15 cellular contexts compared by ENCODE assay signal in the genomic region with DNA sequence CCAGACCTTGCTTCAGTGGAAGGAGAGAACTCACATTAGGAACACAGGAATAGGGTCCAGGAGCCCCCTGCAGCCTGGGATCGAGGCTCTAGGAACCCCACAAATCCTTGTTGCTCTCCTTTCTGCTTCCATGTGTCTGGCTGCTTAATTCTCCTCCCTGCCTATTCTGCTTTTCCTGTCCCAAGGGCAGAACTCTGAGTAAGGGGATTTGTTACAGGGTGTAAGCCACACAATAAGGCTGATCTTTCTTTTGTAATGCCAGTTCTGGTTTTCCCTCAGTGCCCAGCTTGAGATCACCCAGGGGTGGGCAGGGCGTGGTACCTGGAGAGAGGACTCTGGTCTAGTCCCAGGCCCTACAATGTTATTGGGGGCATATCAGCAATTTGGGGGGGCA.
A peak's percentile ranks its signal among the peaks of the same experiment; 100 is the strongest.
DNase-seq lines count a peak whose midpoint lies in the region; ATAC-seq and TF ChIP-seq lines count a peak whose summit lies in the region.
"Had no signal": no experiment of that assay in that cellular context is flagged by ENCODE, and none has a peak within 500 bp of the region (broad histone marks: within the 10 kb centered on the region; RNA-seq: fewer than 3 reads in every experiment).

No MANE protein-coding gene starts in this region.

- peaks cover 17% of the 10 kb centered on the region for H3K4me1 ChIP-seq in right cardiac atrium (ENCODE audit: control insufficient read depth, insufficient read depth, low read length)
- H3K4me1 ChIP-seq in HUES64 (ENCODE audit: insufficient read depth, low read length), result peaks cover 44% of the 10 kb centered on the region
- H3K4me1 ChIP-seq in iPS-18a (ENCODE audit: control insufficient read depth, low read depth, low read length), result peaks cover 38% of the 10 kb centered on the region

- TF ChIP-seq CTCF in mesothelial cell of epicardium (IDR thresholded peaks at IDR 0.05; ENCODE audit: unreplicated experiment), result no peak

- no peak overlapping the region for H3K27ac Mint-ChIP-seq in mesothelial cell of epicardium

- H3K4me1 Mint-ChIP-seq in mesothelial cell of epicardium, result peaks cover 15% of the 10 kb centered on the region

- H3K9me3 ChIP-seq in right cardiac atrium (ENCODE audit: control insufficient read depth, low read length) (no peaks in the 10 kb centered on the region), HUES64 (ENCODE audit: insufficient read depth, low read depth, low read length) (peaks cover 4% of the 10 kb centered on the region; the same call in 1 of the 2 replicates), iPS-18a (ENCODE audit: control insufficient read depth, low read depth, low read length) (no peaks in the 10 kb centered on the region)

- H3K36me3 ChIP-seq in HUES64 (ENCODE audit: insufficient read depth, low read length) (no peaks in the 10 kb centered on the region), iPS-18a (ENCODE audit: control insufficient read depth, low read depth, low read length) (no peaks in the 10 kb centered on the region)

- H3K27me3 ChIP-seq in right cardiac atrium (ENCODE audit: control insufficient read depth, insufficient read depth) (no peaks in the 10 kb centered on the region), HUES64 (ENCODE audit: insufficient read depth, low read length) (no peaks in the 10 kb centered on the region), iPS-18a (ENCODE audit: control insufficient read depth, insufficient read depth, low read length) (no peaks in the 10 kb centered on the region)

- no peak overlapping the region for H3K4me3 Mint-ChIP-seq in mesothelial cell of epicardium

- H3K4me3 ChIP-seq in right cardiac atrium (ENCODE audit: low read length) (no peak overlapping the region), HUES64 (ENCODE audit: low read length) (peak overlapping the region; percentile 20; the same call in 1 of the 2 replicates), iPS-18a (ENCODE audit: low read length) (peak overlapping the region; percentile 35)

- no peak for ATAC-seq in right cardiac atrium
- no peak for ATAC-seq in left cardiac atrium

- H3K27ac ChIP-seq in right cardiac atrium (ENCODE audit: low read length) (peak overlapping the region; percentile 68), HUES64 (ENCODE audit: low read depth, low read length) (peak overlapping the region; percentile 80), iPS-18a (ENCODE audit: low read length) (peak overlapping the region; percentile 65)

- intact Hi-C loops in right cardiac atrium (cut with DNase I), result no loop called here
- intact Hi-C loops in left cardiac atrium (cut with DNase I), result no loop called here

- H3K9me3 Mint-ChIP-seq in mesothelial cell of epicardium, result no peaks in the 10 kb centered on the region

- DNase-seq in right cardiac atrium, result no peak
- no peak for DNase-seq in left cardiac atrium
- no peak for DNase-seq in ACHN
- DNase-seq in mesothelial cell of epicardium (ENCODE audit: low spot score in 2 of 2, unreplicated experiment in 2 of 2), result no peak
- DNase-seq in NCI-H1436 treated with DMSO at 0.1 percent for 48 hours (lab: John Stamatoyannopoulos, UW), result no peak
- DNase-seq: DMS 273 treated with DMSO at 0.1 percent for 48 hours, GOT3, Kasumi-1, NCI-H1105 treated with DMSO at 0.1 percent for 48 hours, NCI-H1930, NCI-H2171, NCI-H774, SHP77 had no signal

- no peaks in the 10 kb centered on the region for H3K36me3 Mint-ChIP-seq in mesothelial cell of epicardium

- peak overlapping the region; percentile 57 for H3K9ac ChIP-seq in HUES64 (ENCODE audit: low read depth, low read length)
- H3K9ac ChIP-seq in iPS-18a (ENCODE audit: low read length), result peak overlapping the region; percentile 21

- 95% methylated on average over 2 of the region's 2 CpGs for WGBS in right cardiac atrium
- 37% methylated on average over 2 of the region's 2 CpGs for WGBS in HUES64

- no peaks in the 10 kb centered on the region for H3K27me3 Mint-ChIP-seq in mesothelial cell of epicardium (ENCODE audit: low read depth)

- in situ Hi-C loops in ACHN (cut with HindIII; ENCODE audit: low pct_ligation_motif_present, low pct_unique_long_range_greater_than_20kb, low sequenced_read_pairs), result no loop called here
